28 cellular contexts compared by ENCODE assay signal in the genomic region with DNA sequence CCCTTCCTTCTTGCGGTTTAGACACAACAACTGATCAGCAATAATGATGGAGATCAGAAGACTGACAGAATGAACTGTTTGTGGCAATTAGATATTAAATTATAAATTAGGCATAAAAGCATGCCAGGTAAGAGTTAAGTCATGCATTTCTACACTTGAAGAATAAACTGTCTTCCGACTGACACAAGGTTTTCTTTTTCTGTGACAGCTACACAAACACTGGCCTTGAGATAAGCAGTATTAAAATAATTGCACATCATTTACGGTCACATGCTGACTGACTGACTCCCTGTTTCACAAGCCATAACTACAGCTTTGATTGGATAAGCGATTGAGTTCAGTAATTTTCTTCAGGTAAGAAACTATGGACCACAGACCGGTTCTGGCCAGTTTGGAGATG. TPM values are rescaled to one million over a fixed set of nuclear protein-coding genes. Genes with fewer than 3 reads are reported as not detected.
"Had no signal": no experiment of that assay in that cellular context is flagged by ENCODE, and none has a peak within 500 bp of the region (broad histone marks: within the 10 kb centered on the region; RNA-seq: fewer than 3 reads in every experiment).

No MANE protein-coding gene starts in this region.

- H3K27me3 ChIP-seq: colonic mucosa, esophagus muscularis mucosa, esophagus squamous epithelium, foreskin keratinocyte, gastrocnemius medialis, gastroesophageal sphincter, heart left ventricle, heart right ventricle had no signal

- H3K36me3 ChIP-seq: colonic mucosa, esophagus muscularis mucosa, esophagus squamous epithelium, gastrocnemius medialis, gastroesophageal sphincter, heart left ventricle, heart right ventricle had no signal

- DNase-seq: colonic mucosa; cortex of kidney; dermis blood vessel endothelial cell; dorsolateral prefrontal cortex; effector CD4-positive, alpha-beta T cell; effector CD8-positive, alpha-beta T cell; effector memory CD4-positive, alpha-beta T cell; effector memory CD8-positive, alpha-beta T cell; endodermal cell; erythroblast; esophagus squamous epithelium; foreskin fibroblast; foreskin keratinocyte; foreskin melanocyte; gastrocnemius medialis; glutamatergic neuron; head of caudate nucleus; heart left ventricle; heart right ventricle had no signal

- ATAC-seq: effector memory CD8-positive, alpha-beta T cell; esophagus mucosa; foreskin keratinocyte; gastrocnemius medialis; gastroesophageal sphincter; heart left ventricle; heart right ventricle had no signal

- H3K27ac Mint-ChIP-seq: dendritic cell treated with granulocyte-macrophage colony-stimulating factor and Interleukin-4, amounts not matched to agents 40 ng/mL and 50 ng/mL, for 4 days; effector memory CD8-positive, alpha-beta T cell; endodermal cell had no signal

- H3K4me3 ChIP-seq: colonic mucosa, coronary artery, dorsolateral prefrontal cortex, esophagus muscularis mucosa, esophagus squamous epithelium, gastrocnemius medialis, gastroesophageal sphincter, heart left ventricle, heart right ventricle had no signal

- H3K27ac ChIP-seq: colonic mucosa, coronary artery, dorsolateral prefrontal cortex, epithelial cell of prostate, esophagus muscularis mucosa, esophagus squamous epithelium, foreskin keratinocyte, gastrocnemius medialis, gastroesophageal sphincter, heart left ventricle, heart right ventricle had no signal

- H3K9me3 ChIP-seq: colonic mucosa, esophagus muscularis mucosa, esophagus squamous epithelium, gastrocnemius medialis, gastroesophageal sphincter, heart left ventricle had no signal

- H3K4me3 Mint-ChIP-seq: dendritic cell treated with granulocyte-macrophage colony-stimulating factor and Interleukin-4, amounts not matched to agents 40 ng/mL and 50 ng/mL, for 4 days; effector memory CD8-positive, alpha-beta T cell; endodermal cell had no signal

- H3K9me3 Mint-ChIP-seq: dendritic cell treated with granulocyte-macrophage colony-stimulating factor and Interleukin-4, amounts not matched to agents 40 ng/mL and 50 ng/mL, for 4 days; effector memory CD8-positive, alpha-beta T cell had no signal

- H3K27me3 Mint-ChIP-seq: dendritic cell treated with granulocyte-macrophage colony-stimulating factor and Interleukin-4, amounts not matched to agents 40 ng/mL and 50 ng/mL, for 4 days; effector memory CD8-positive, alpha-beta T cell had no signal

- H3K4me1 Mint-ChIP-seq: endodermal cell had no signal

RNA-seq across cellular contexts. Expression of gene UBE2NL, which starts 56.2 kb away (rescaled TPM):
- polyA plus RNA-seq: endothelial cell of umbilical vein, esophagus, fibroblast of lung, foreskin keratinocyte, heart left ventricle, heart right ventricle had no signal
